1 cellular context compared by ENCODE assay signal in genomic region chr22:36065462-36065774, GRCh38.
TF ChIP-seq lines count a peak whose summit lies in the region.

No MANE protein-coding gene starts in this region.

TF ChIP-seq in GM12878, 131 proteins besides CTCF, POLR2A, EP300 and RAD21 (continued from another document):
- TF ChIP-seq PBX3 (IDR thresholded peaks at IDR 0.05; ENCODE audit: insufficient replicate concordance, low read depth, low read length) (no peak), REST (IDR thresholded peaks at IDR 0.05; ENCODE audit: low read depth, low read length) (no peak), SMAD5 (IDR thresholded peaks at IDR 0.05; ENCODE audit: low read depth) (no peak), SREBF2 (IDR thresholded peaks at IDR 0.05; ENCODE audit: low read length) (no peak), ZNF207 (IDR thresholded peaks at IDR 0.05; ENCODE audit: borderline replicate concordance) (no peak), ASH2L (IDR thresholded peaks at IDR 0.05; ENCODE audit: borderline replicate concordance, low read depth) (no peak), BMI1 (IDR thresholded peaks at IDR 0.05; ENCODE audit: borderline replicate concordance) (no peak), MYB (IDR thresholded peaks at IDR 0.05; ENCODE audit: borderline replicate concordance, low read depth, low read length) (no peak), USF2 (IDR thresholded peaks at IDR 0.05; ENCODE audit: borderline replicate concordance, low read depth, low read length) (no peak), EED (IDR thresholded peaks at IDR 0.05; ENCODE audit: low read depth) (no peak), CREM (IDR thresholded peaks at IDR 0.05; ENCODE audit: low read depth) (no peak), ESRRA (IDR thresholded peaks at IDR 0.05; ENCODE audit: low read length) (no peak), ATF7 (IDR thresholded peaks at IDR 0.05; ENCODE audit: low read depth) (no peak), KAT2A (conservative IDR thresholded peaks at IDR 0.05; ENCODE audit: control insufficient read depth, low read depth, low read length) (no peak), BACH1 (IDR thresholded peaks at IDR 0.05; ENCODE audit: borderline replicate concordance) (no peak)
